Comparison of ENCODE assay signal across 17 cellular contexts in the genomic region with DNA sequence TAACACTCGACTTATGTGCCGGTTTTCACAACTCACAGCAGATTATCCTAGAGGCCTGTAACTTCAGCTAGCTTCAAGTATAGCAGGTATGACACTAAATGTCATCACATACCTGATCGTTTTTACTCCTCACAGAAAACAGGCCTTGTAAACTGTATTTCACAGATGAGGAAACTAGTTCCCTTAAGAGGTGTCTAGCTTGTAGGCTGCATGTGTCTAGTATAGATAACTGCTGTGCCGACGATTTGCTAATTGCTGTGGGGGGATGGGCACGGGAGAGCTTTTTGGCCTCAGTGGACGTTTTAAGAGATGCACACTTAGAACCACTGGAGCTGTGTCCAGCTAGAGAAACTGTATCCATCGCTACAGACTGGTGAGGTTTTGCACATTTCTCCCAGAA.
"Had no signal": no experiment of that assay in that cellular context is flagged by ENCODE, and none has a peak within 500 bp of the region (broad histone marks: within the 10 kb centered on the region; RNA-seq: fewer than 3 reads in every experiment).

No MANE protein-coding gene starts in this region.

- DNase-seq: Kasumi-1, KG1, MM.1S, NCI-H1092 treated with DMSO at 0.1 percent for 48 hours, NCI-H1417, NCI-H1436 treated with DMSO at 0.1 percent for 48 hours, NCI-H1694, NCI-H187 treated with DMSO at 0.1 percent for 48 hours, NCI-H2029 treated with DMSO at 0.1 percent for 48 hours, NCI-H2227 treated with DMSO at 0.1 percent for 48 hours, NCI-H524 treated with DMSO at 0.1 percent for 48 hours, NCI-H69, NCI-H774, PC-3, SHP77 had no signal

- H3K27ac ChIP-seq: RWPE1 had no signal

- ATAC-seq: Panc1, PC-3 had no signal
